In the genomic region with DNA sequence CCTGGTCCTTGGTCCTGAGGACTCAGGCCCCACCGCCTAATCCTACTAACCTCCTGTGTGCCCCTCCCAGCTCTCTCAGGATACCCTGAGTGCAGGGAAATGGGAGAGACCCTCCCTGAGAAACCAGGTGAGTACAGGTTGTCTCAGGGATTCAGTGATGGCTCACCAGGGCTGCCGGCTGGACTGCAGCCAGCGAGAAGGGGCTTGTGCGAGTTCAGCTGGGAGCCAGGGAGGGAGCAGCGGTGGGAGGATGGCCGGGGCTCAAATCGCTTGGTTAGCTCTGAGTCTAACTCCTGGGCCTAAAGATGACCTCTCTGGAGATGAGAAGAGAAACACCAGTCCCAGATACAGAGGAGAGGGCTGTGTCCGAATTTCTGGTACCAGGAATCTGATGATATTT, we compare ENCODE assay signal across 8 cellular contexts. TPM values are rescaled to one million over a fixed set of nuclear protein-coding genes. Genes with fewer than 3 reads are reported as not detected.
"Had no signal": no experiment of that assay in that cellular context is flagged by ENCODE, and none has a peak within 500 bp of the region (broad histone marks: within the 10 kb centered on the region; RNA-seq: fewer than 3 reads in every experiment).

No MANE protein-coding gene starts in this region.

RNA-seq across cellular contexts. Expression of a gene that starts 37.6 kb away (rescaled TPM):
- total RNA-seq: LHCN-M2, MCF 10A, NCI-H460, OCI-LY7, PC-9, RPMI7951, SJCRH30, SK-MEL-5 had no signal

RNA-seq across cellular contexts. Expression of a gene that starts 43.7 kb away (rescaled TPM):
- total RNA-seq: LHCN-M2, MCF 10A, NCI-H460, OCI-LY7, PC-9, RPMI7951, SJCRH30, SK-MEL-5 had no signal
